In genomic region chr21:43608225-43608624, GRCh38 we compare ENCODE assay signal across 17 cellular contexts. TPM values are rescaled to one million over a fixed set of nuclear protein-coding genes. Genes with fewer than 3 reads are reported as not detected.
A peak's percentile ranks its signal among the peaks of the same experiment; 100 is the strongest.
DNase-seq lines count a peak whose midpoint lies in the region; ATAC-seq and TF ChIP-seq lines count a peak whose summit lies in the region.
"Had no signal": no experiment of that assay in that cellular context is flagged by ENCODE, and none has a peak within 500 bp of the region (broad histone marks: within the 10 kb centered on the region; RNA-seq: fewer than 3 reads in every experiment).

No MANE protein-coding gene starts in this region.

- H3K4me1 ChIP-seq in mesenchymal stem cell (ENCODE audit: control insufficient read depth, insufficient read depth, low read depth, low read length), result peaks cover 41% of the 10 kb centered on the region
- H3K4me1 ChIP-seq: ascending aorta, prostate gland, uterus had no signal

- H2BK5ac ChIP-seq in mesenchymal stem cell (ENCODE audit: low read depth, low read length, poor library complexity, severe bottlenecking), result no peak overlapping the region

- no peaks in the 10 kb centered on the region for H3K36me3 ChIP-seq in mesenchymal stem cell (ENCODE audit: control insufficient read depth in 1 of 2, insufficient read depth in 2 of 2, low read depth in 1 of 2, low read length in 2 of 2)
- H3K36me3 ChIP-seq: ascending aorta, MG63, prostate gland, uterus had no signal

- no peak overlapping the region for H2BK120ac ChIP-seq in mesenchymal stem cell (ENCODE audit: low read depth, low read length)

- H4K91ac ChIP-seq in mesenchymal stem cell (ENCODE audit: low read length), result no peak overlapping the region

- ATAC-seq in HG02840 (IDR thresholded peaks at IDR 0.05; ENCODE audit: low FRiP score, unreplicated experiment), result no peak
- no peak for ATAC-seq in GM21381 (IDR thresholded peaks at IDR 0.05; ENCODE audit: unreplicated experiment)
- ATAC-seq in GM19324 (IDR thresholded peaks at IDR 0.05; ENCODE audit: low FRiP score, unreplicated experiment), result no peak
- ATAC-seq: GM23338 had no signal

- no peak overlapping the region for H3K4ac ChIP-seq in mesenchymal stem cell (ENCODE audit: low read depth in 1 of 2, low read length in 2 of 2)

- H2AFZ ChIP-seq in mesenchymal stem cell (ENCODE audit: low read depth, low read length), result no peak overlapping the region
- H2AFZ ChIP-seq: GM23338 had no signal

- no peak for TF ChIP-seq CTCF in choroid plexus epithelial cell (conservative IDR thresholded peaks at IDR 0.05; ENCODE audit: low read depth, low read length)

- no peak overlapping the region for H2BK15ac ChIP-seq in mesenchymal stem cell (ENCODE audit: low read depth, poor library complexity, severe bottlenecking)

- no peaks in the 10 kb centered on the region for H3K79me1 ChIP-seq in mesenchymal stem cell (replicated peaks; ENCODE audit: low read length, poor library complexity, severe bottlenecking)

- WGBS in mesenchymal stem cell, result 14% methylated on average over 3 of the region's 3 CpGs

- no peak overlapping the region for H3K14ac ChIP-seq in mesenchymal stem cell (ENCODE audit: low read length in 2 of 2)

- H3K4me2 ChIP-seq in mesenchymal stem cell (ENCODE audit: low read length, poor library complexity, severe bottlenecking), result no peak overlapping the region
- H3K4me2 ChIP-seq: GM23338 had no signal

- no peak overlapping the region for H2BK12ac ChIP-seq in mesenchymal stem cell (ENCODE audit: low read length in 2 of 2)

- H2AK5ac ChIP-seq in mesenchymal stem cell (ENCODE audit: low read length, severe bottlenecking), result no peak overlapping the region

- H3K9ac ChIP-seq in mesenchymal stem cell (ENCODE audit: low read length), result no peak overlapping the region

- H3K27ac ChIP-seq in mesenchymal stem cell (ENCODE audit: low read length, poor library complexity, severe bottlenecking), result no peak overlapping the region
- H3K27ac ChIP-seq: ascending aorta, HL-60, prostate gland, uterus had no signal

- no peak overlapping the region for H4K8ac ChIP-seq in mesenchymal stem cell (ENCODE audit: low read length)

- H3K23ac ChIP-seq in mesenchymal stem cell (ENCODE audit: low read length in 2 of 2), result no peak overlapping the region

- peaks cover 0 to 5% of the 10 kb centered on the region in 2 experiments for H3K27me3 ChIP-seq in mesenchymal stem cell (ENCODE audit: control insufficient read depth in 1 of 2, insufficient read depth in 1 of 2, low read length in 2 of 2)
- H3K27me3 ChIP-seq: ascending aorta, MG63, uterus had no signal

- no peak overlapping the region for H3K18ac ChIP-seq in mesenchymal stem cell (ENCODE audit: low read depth in 1 of 2, low read length in 2 of 2)

- peak; percentile 76 for DNase-seq in CD1c-positive myeloid dendritic cell (ENCODE audit: extremely low spot score)
- peak; percentile 86 for DNase-seq in NCI-H226
- DNase-seq in choroid plexus epithelial cell (ENCODE audit: low read depth), result peak; percentile 86
- DNase-seq in mesenchymal stem cell, result peak; percentile 81
- DNase-seq in activated CD4-positive, alpha-beta T cell treated with anti-CD3 and anti-CD28 coated beads for 48 hours, result no peak
- DNase-seq: activated CD4-positive, alpha-beta T cell treated with anti-CD3 and anti-CD28 coated beads, Interleukin-2, amount 10 ng/mL, durations not matched to agents 24 days and 14 days; DMS79 treated with DMSO at 0.1 percent for 48 hours; MG63; NCI-H2227 treated with DMSO at 0.1 percent for 48 hours; uterus had no signal

- H3K9me3 ChIP-seq in mesenchymal stem cell (ENCODE audit: control insufficient read depth, low read length), result no peaks in the 10 kb centered on the region
- H3K9me3 ChIP-seq: ascending aorta, MG63, prostate gland, uterus had no signal

- H3K4me3 ChIP-seq in choroid plexus epithelial cell (ENCODE audit: low read depth, low read length), result no peak overlapping the region
- no peak overlapping the region for H3K4me3 ChIP-seq in mesenchymal stem cell (ENCODE audit: insufficient read depth in 1 of 2, low read depth in 1 of 2, low read length in 2 of 2)
- H3K4me3 ChIP-seq: ascending aorta, GM23338, MG63, prostate gland, uterus had no signal

RNA-seq across cellular contexts. Expression of gene HSF2BP, which starts 51.1 kb away (rescaled TPM):
- 1.0 TPM for polyA plus RNA-seq in mesenchymal stem cell (2013, experiment 1 of 2)
- polyA plus RNA-seq in mesenchymal stem cell (2013, experiment 2 of 2), result 0.82 TPM

RNA-seq across cellular contexts. Expression of gene RRP1B, which starts 51.1 kb away (rescaled TPM):
- polyA plus RNA-seq in mesenchymal stem cell (2013, experiment 1 of 2), result 15.6 TPM
- 15.9 TPM for polyA plus RNA-seq in mesenchymal stem cell (2013, experiment 2 of 2)
